13 cellular contexts compared by ENCODE assay signal in the genomic region with DNA sequence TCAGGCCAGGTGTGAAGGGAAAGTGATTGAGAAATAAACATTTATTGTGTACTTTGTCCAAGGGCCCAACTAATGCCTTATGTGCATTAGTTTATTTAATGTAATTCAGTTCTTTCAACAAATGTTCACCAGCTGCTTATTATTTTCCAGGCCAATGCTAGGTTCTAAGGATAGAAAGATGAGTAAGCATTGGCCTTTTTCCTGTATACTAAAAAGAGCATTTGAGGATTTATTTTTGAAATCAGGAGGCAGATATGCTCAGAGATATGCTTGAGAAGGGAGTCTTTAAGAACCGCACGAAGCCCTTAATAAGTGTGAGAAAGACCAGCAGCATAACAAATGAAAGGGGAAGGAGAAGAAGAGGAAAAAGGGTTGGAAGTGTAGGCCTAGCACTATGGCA. TPM values are rescaled to one million over a fixed set of nuclear protein-coding genes. Genes with fewer than 3 reads are reported as not detected.
DNase-seq lines count a peak whose midpoint lies in the region; ATAC-seq, FAIRE-seq and TF ChIP-seq lines count a peak whose summit lies in the region.
"Had no signal": no experiment of that assay in that cellular context is flagged by ENCODE, and none has a peak within 500 bp of the region (broad histone marks: within the 10 kb centered on the region; RNA-seq: fewer than 3 reads in every experiment).

No MANE protein-coding gene starts in this region.

- H3K27me3 ChIP-seq in GM23248 (replicated peaks; ENCODE audit: insufficient read depth) (no peaks in the 10 kb centered on the region), SU-DHL-6 (ENCODE audit: low read length) (no peaks in the 10 kb centered on the region), stomach smooth muscle (ENCODE audit: control insufficient read depth in 1 of 2, insufficient read depth in 2 of 2, low read length in 2 of 2) (no peaks in the 10 kb centered on the region)
- H3K27me3 ChIP-seq: BLaER1 had no signal

- H3K36me3 ChIP-seq in GM23248 (ENCODE audit: low read depth) (no peaks in the 10 kb centered on the region), SU-DHL-6 (ENCODE audit: low read length) (no peaks in the 10 kb centered on the region), stomach smooth muscle (ENCODE audit: control insufficient read depth in 2 of 2, insufficient read depth in 2 of 2, low read length in 2 of 2) (no peaks in the 10 kb centered on the region), mucosa of descending colon (ENCODE audit: low read depth) (no peaks in the 10 kb centered on the region)
- H3K36me3 ChIP-seq: BLaER1 had no signal

- H3K9me2 ChIP-seq in GM23248 (ENCODE audit: insufficient read depth) (no peaks in the 10 kb centered on the region), SU-DHL-6 (replicated peaks; ENCODE audit: insufficient read depth, low read length) (no peaks in the 10 kb centered on the region)

- 15 to 25% methylated on average over 2 of the region's 2 CpGs for WGBS in GM23248 (ENCODE audit: low coverage in 1 of 2, low lambda C conversion rate in 2 of 2, missing lambda C conversion rate in 2 of 2), 2 experiments

- H3K27ac ChIP-seq in GM23248 (no peak overlapping the region), SU-DHL-6 (ENCODE audit: low read depth, low read length) (no peak overlapping the region), stomach smooth muscle (ENCODE audit: low read length) (peak overlapping the region; percentile 24)
- H3K27ac ChIP-seq: BLaER1, KMS-11 had no signal

- intact Hi-C loops in mucosa of descending colon (cut with DNase I, micrococcal nuclease) = loop anchor here (10.0 kb wide), 2 partner anchors 116 to 194 kb away; no protein-coding TSS in a partner anchor

- H3K9me3 ChIP-seq in GM23248 (ENCODE audit: low read depth) = no peaks in the 10 kb centered on the region
- no peaks in the 10 kb centered on the region for H3K9me3 ChIP-seq in SU-DHL-6 (ENCODE audit: insufficient read depth, low read length)
- H3K9me3 ChIP-seq in stomach smooth muscle (ENCODE audit: control insufficient read depth in 2 of 2, low read length in 2 of 2) = no peaks in the 10 kb centered on the region
- no peaks in the 10 kb centered on the region for H3K9me3 ChIP-seq in mucosa of descending colon
- H3K9me3 ChIP-seq: BLaER1 had no signal

- H3K9ac ChIP-seq in GM23248 = no peak overlapping the region
- no peak overlapping the region for H3K9ac ChIP-seq in SU-DHL-6 (ENCODE audit: low read length)
- H3K9ac ChIP-seq in stomach smooth muscle (ENCODE audit: low read length in 2 of 2) = no peak overlapping the region
- H3K9ac ChIP-seq: BLaER1, KMS-11 had no signal

- H2AFZ ChIP-seq in GM23248 = 0 out of 2 replicates have a peak overlapping the region, but pooled peaks have one; percentile 46
- H2AFZ ChIP-seq in SU-DHL-6 (ENCODE audit: low read depth, low read length, severe bottlenecking) = peak overlapping the region; percentile 49

- no peak for ATAC-seq in mucosa of descending colon

- H3F3A ChIP-seq in GM23248 (ENCODE audit: insufficient read depth) (peaks cover 21% of the 10 kb centered on the region), SU-DHL-6 (ENCODE audit: insufficient read depth) (no peaks in the 10 kb centered on the region)

- H3K4me1 ChIP-seq in GM23248 (ENCODE audit: insufficient read depth) = peaks cover 10% of the 10 kb centered on the region
- H3K4me1 ChIP-seq in stomach smooth muscle (ENCODE audit: control insufficient read depth, insufficient read depth, low read length) = peaks cover 44% of the 10 kb centered on the region
- peaks cover 10% of the 10 kb centered on the region for H3K4me1 ChIP-seq in mucosa of descending colon (ENCODE audit: low read depth)
- H3K4me1 ChIP-seq: BLaER1 had no signal

- in situ Hi-C loops in GM23248 (cut with MboI) = loop anchor here (10.0 to 25.0 kb wide), 2 partner anchors 116 to 587 kb away; no protein-coding TSS in a partner anchor

- no peak for TF ChIP-seq CTCF in SU-DHL-6 (IDR thresholded peaks at IDR 0.05; ENCODE audit: insufficient read depth, low read length, poor library complexity, severe bottlenecking)
- no peak for TF ChIP-seq CTCF in mucosa of descending colon (IDR thresholded peaks at IDR 0.05)

- FAIRE-seq in islet of Langerhans (lab: Jason Lieb, UNC) = peak; percentile 72

- H3K4me2 ChIP-seq in GM23248 (ENCODE audit: unreplicated experiment) (no peak overlapping the region), SU-DHL-6 (ENCODE audit: low read depth, low read length, poor library complexity, severe bottlenecking) (no peak overlapping the region)
- H3K4me2 ChIP-seq: BLaER1, KMS-11 had no signal

- H4K20me1 ChIP-seq in GM23248 (ENCODE audit: insufficient read depth) = no peaks in the 10 kb centered on the region
- no peaks in the 10 kb centered on the region for H4K20me1 ChIP-seq in SU-DHL-6 (ENCODE audit: low read depth, low read length)
- H4K20me1 ChIP-seq: BLaER1 had no signal

- H3K4me3 ChIP-seq in GM23248 = no peak overlapping the region
- H3K4me3 ChIP-seq in SU-DHL-6 (ENCODE audit: insufficient read depth, low read length, poor library complexity, severe bottlenecking) = no peak overlapping the region
- H3K4me3 ChIP-seq in stomach smooth muscle (ENCODE audit: low read length in 2 of 2) = no peak overlapping the region
- no peak overlapping the region for H3K4me3 ChIP-seq in mucosa of descending colon
- H3K4me3 ChIP-seq: BLaER1 had no signal

- DNase-seq in GM23248 (peak; percentile 26), mucosa of descending colon (no peak), H4 (ENCODE audit: low spot score) (no peak)
- DNase-seq in effector CD4-positive, alpha-beta T cell = no peak
- DNase-seq: DND-41 had no signal

- H3K79me2 ChIP-seq in GM23248 (ENCODE audit: insufficient read depth) (no peaks in the 10 kb centered on the region), SU-DHL-6 (ENCODE audit: insufficient read depth, low read length) (no peaks in the 10 kb centered on the region)

RNA-seq across cellular contexts. Expression of gene CLCA1, which starts 32.0 kb away (rescaled TPM):
- not detected in 2 replicates for total RNA-seq in GM23248 (2014; rRNA removed; shearing (Covaris generic))
- not detected in 2 replicates for polyA plus RNA-seq in GM23248 (2016; fragmentation: Nextera tagmentation; extraction: Ambion mirVana)
- total RNA-seq in mucosa of descending colon = 1,000 to 10,000 TPM in 2 of 3 donors, 100 to 1,000 TPM in 1; 438 to 1,288 (median 1,205) TPM
- total RNA-seq in H4 (2014; rRNA removed; shearing (Covaris generic)) = not detected in 2 replicates
- total RNA-seq: CD8-positive, alpha-beta memory T cell; OCI-LY7 had no signal
- polyA plus RNA-seq: AG04450; CD8-positive, alpha-beta memory T cell had no signal

RNA-seq across cellular contexts. Expression of gene CLCA4, which starts 46.1 kb away (rescaled TPM):
- not detected in 2 replicates for total RNA-seq in GM23248 (2014; rRNA removed; shearing (Covaris generic))
- polyA plus RNA-seq in GM23248 (2016; fragmentation: Nextera tagmentation; extraction: Ambion mirVana) = not detected in 2 replicates
- 1,000 to 10,000 TPM; 1,343 to 2,522 (median 1,448) TPM for total RNA-seq in mucosa of descending colon
- not detected in 2 replicates for total RNA-seq in H4 (2014; rRNA removed; shearing (Covaris generic))
- total RNA-seq: CD8-positive, alpha-beta memory T cell; OCI-LY7 had no signal
- polyA plus RNA-seq: AG04450; CD8-positive, alpha-beta memory T cell had no signal

Comparison
In these comparisons a context has a peak if more than half of its experiments do, and no peak if none do; other contexts are left out.
1. RNA of gene CLCA1, which starts 32.0 kb away (total RNA-seq): 438 to 1,288 TPM in mucosa of descending colon; not detected in GM23248 and not detected in H4; every median in the first group is over 100 times any median in the second.
2. RNA of gene CLCA4, which starts 46.1 kb away (total RNA-seq): 1,343 to 2,522 TPM in mucosa of descending colon; not detected in GM23248 and not detected in H4; every median in the first group is over 1,000 times any median in the second.